Comparison of ENCODE assay signal across 12 cellular contexts in genomic region chr7:127417346-127417745, GRCh38. TPM values are rescaled to one million over a fixed set of nuclear protein-coding genes. Genes with fewer than 3 reads are reported as not detected.
DNase-seq lines count a peak whose midpoint lies in the region; ATAC-seq lines count a peak whose summit lies in the region.
"Had no signal": no experiment of that assay in that cellular context is flagged by ENCODE, and none has a peak within 500 bp of the region (broad histone marks: within the 10 kb centered on the region; RNA-seq: fewer than 3 reads in every experiment).

No MANE protein-coding gene starts in this region.

- peak overlapping the region; percentile 52 for H3K4me3 Mint-ChIP-seq in activated naive CD8-positive, alpha-beta T cell treated with anti-CD3 and anti-CD28 coated beads for 36 hours
- H3K4me3 Mint-ChIP-seq in activated T-helper 1 cell treated with anti-CD3 and anti-CD28 coated beads, Interleukin-12 subunit alpha, Interleukin-12 subunit beta, Interleukin-2, Interleukin-4 antibody, amounts not matched to agents 30 ng/mL and 10 ng/mL and 1 ng/mL, durations not matched to agents 14 hours and 24 hours and 36 hours: no peak overlapping the region

- peak overlapping the region; percentile 73 for H3K27ac Mint-ChIP-seq in activated naive CD8-positive, alpha-beta T cell treated with anti-CD3 and anti-CD28 coated beads for 36 hours
- H3K27ac Mint-ChIP-seq in activated T-helper 1 cell treated with anti-CD3 and anti-CD28 coated beads, Interleukin-12 subunit alpha, Interleukin-12 subunit beta, Interleukin-2, Interleukin-4 antibody, amounts not matched to agents 30 ng/mL and 10 ng/mL and 1 ng/mL, durations not matched to agents 14 hours and 24 hours and 36 hours: no peak overlapping the region

- DNase-seq in activated naive CD8-positive, alpha-beta T cell treated with anti-CD3 and anti-CD28 coated beads for 36 hours: no peak
- DNase-seq in NCI-H524 (lab: John Stamatoyannopoulos, UW): no peak
- DNase-seq in Kasumi-1 (lab: John Stamatoyannopoulos, UW): no peak
- DNase-seq in posterior cingulate gyrus: no peak
- no peak for DNase-seq in activated T-helper 1 cell treated with anti-CD3 and anti-CD28 coated beads, Interleukin-12 subunit alpha, Interleukin-12 subunit beta, Interleukin-2, Interleukin-4 antibody, amounts not matched to agents 30 ng/mL and 10 ng/mL and 1 ng/mL, durations not matched to agents 14 hours and 24 hours and 36 hours (ENCODE audit: low spot score)
- DNase-seq: DMS53, NCI-H1694 treated with DMSO at 0.1 percent for 48 hours, uterus had no signal

- no peaks in the 10 kb centered on the region for H3K27me3 Mint-ChIP-seq in activated naive CD8-positive, alpha-beta T cell treated with anti-CD3 and anti-CD28 coated beads for 36 hours
- peaks cover 8% of the 10 kb centered on the region for H3K27me3 Mint-ChIP-seq in activated T-helper 1 cell treated with anti-CD3 and anti-CD28 coated beads, Interleukin-12 subunit alpha, Interleukin-12 subunit beta, Interleukin-2, Interleukin-4 antibody, amounts not matched to agents 30 ng/mL and 10 ng/mL and 1 ng/mL, durations not matched to agents 14 hours and 24 hours and 36 hours (ENCODE audit: insufficient read depth)

- H3K9me3 Mint-ChIP-seq in activated naive CD8-positive, alpha-beta T cell treated with anti-CD3 and anti-CD28 coated beads for 36 hours: peaks cover 6% of the 10 kb centered on the region
- peaks cover 5% of the 10 kb centered on the region for H3K9me3 Mint-ChIP-seq in activated T-helper 1 cell treated with anti-CD3 and anti-CD28 coated beads, Interleukin-12 subunit alpha, Interleukin-12 subunit beta, Interleukin-2, Interleukin-4 antibody, amounts not matched to agents 30 ng/mL and 10 ng/mL and 1 ng/mL, durations not matched to agents 14 hours and 24 hours and 36 hours

- peaks cover 55% of the 10 kb centered on the region for H3K4me1 Mint-ChIP-seq in activated naive CD8-positive, alpha-beta T cell treated with anti-CD3 and anti-CD28 coated beads for 36 hours
- peaks cover 54% of the 10 kb centered on the region for H3K4me1 Mint-ChIP-seq in activated T-helper 1 cell treated with anti-CD3 and anti-CD28 coated beads, Interleukin-12 subunit alpha, Interleukin-12 subunit beta, Interleukin-2, Interleukin-4 antibody, amounts not matched to agents 30 ng/mL and 10 ng/mL and 1 ng/mL, durations not matched to agents 14 hours and 24 hours and 36 hours (ENCODE audit: low read depth)

- intact Hi-C loops in posterior cingulate gyrus (cut with DNase I): no loop called here
- intact Hi-C loops in activated T-helper 1 cell treated with anti-CD3 and anti-CD28 coated beads, Interleukin-12 subunit alpha, Interleukin-12 subunit beta, Interleukin-2, Interleukin-4 antibody, amounts not matched to agents 30 ng/mL and 10 ng/mL and 1 ng/mL, durations not matched to agents 14 hours and 24 hours and 36 hours (cut with micrococcal nuclease): loop anchor here (1.0 to 10.0 kb wide), 2 partner anchors 30 to 437 kb away; no protein-coding TSS in a partner anchor

- H3K36me3 Mint-ChIP-seq in activated naive CD8-positive, alpha-beta T cell treated with anti-CD3 and anti-CD28 coated beads for 36 hours: peaks cover 3% of the 10 kb centered on the region
- peaks cover 4% of the 10 kb centered on the region for H3K36me3 Mint-ChIP-seq in activated T-helper 1 cell treated with anti-CD3 and anti-CD28 coated beads, Interleukin-12 subunit alpha, Interleukin-12 subunit beta, Interleukin-2, Interleukin-4 antibody, amounts not matched to agents 30 ng/mL and 10 ng/mL and 1 ng/mL, durations not matched to agents 14 hours and 24 hours and 36 hours (ENCODE audit: low read depth)

- ATAC-seq in GM18517 (IDR thresholded peaks at IDR 0.05; ENCODE audit: unreplicated experiment) (peak; percentile 89), GM19467 (IDR thresholded peaks at IDR 0.05; ENCODE audit: unreplicated experiment) (peak; percentile 82), HG03039 (IDR thresholded peaks at IDR 0.05; ENCODE audit: unreplicated experiment) (peak; percentile 70)
- ATAC-seq: gastroesophageal sphincter had no signal

RNA-seq across cellular contexts. Expression of gene ZNF800, which starts 24.8 kb away (rescaled TPM):
- 10 to 100 TPM; 32.1 to 34.2 TPM for total RNA-seq in activated naive CD8-positive, alpha-beta T cell treated with anti-CD3 and anti-CD28 coated beads for 36 hours
- 39.1 and 44.2 TPM in 2 replicates for total RNA-seq in activated T-helper 1 cell treated with anti-CD3 and anti-CD28 coated beads, Interleukin-12 subunit alpha, Interleukin-12 subunit beta, Interleukin-2, Interleukin-4 antibody, amounts not matched to agents 30 ng/mL and 10 ng/mL and 1 ng/mL, durations not matched to agents 14 hours and 24 hours and 36 hours
